In genomic region chr11:64135711-64136110, GRCh38 we compare ENCODE assay signal across 9 cellular contexts.
"Had no signal": no experiment of that assay in that cellular context is flagged by ENCODE, and none has a peak within 500 bp of the region (broad histone marks: within the 10 kb centered on the region; RNA-seq: fewer than 3 reads in every experiment).

No MANE protein-coding gene starts in this region.

- ATAC-seq: GM23338, HCT116, K562 had no signal

- H3K9me3 Mint-ChIP-seq: GM23338, HFFc6 had no signal

- DNase-seq: H7, HFFc6, IMR-90, KG1 had no signal

- H3K4me2 ChIP-seq: GM23338 had no signal

- H3K36me3 ChIP-seq: HAP-1 had no signal

- H3K4me3 Mint-ChIP-seq: GM23338, HFFc6 had no signal

- FAIRE-seq: HTR-8/SVneo, K562 had no signal

- H3K27ac Mint-ChIP-seq: GM23338, HFFc6 had no signal

- H2AFZ ChIP-seq: GM23338 had no signal

- H3K9me3 ChIP-seq: HAP-1 had no signal

- H3K4me1 ChIP-seq: HAP-1 had no signal

- H3K4me3 ChIP-seq: GM23338, HAP-1, K562 had no signal
